In the genomic region with DNA sequence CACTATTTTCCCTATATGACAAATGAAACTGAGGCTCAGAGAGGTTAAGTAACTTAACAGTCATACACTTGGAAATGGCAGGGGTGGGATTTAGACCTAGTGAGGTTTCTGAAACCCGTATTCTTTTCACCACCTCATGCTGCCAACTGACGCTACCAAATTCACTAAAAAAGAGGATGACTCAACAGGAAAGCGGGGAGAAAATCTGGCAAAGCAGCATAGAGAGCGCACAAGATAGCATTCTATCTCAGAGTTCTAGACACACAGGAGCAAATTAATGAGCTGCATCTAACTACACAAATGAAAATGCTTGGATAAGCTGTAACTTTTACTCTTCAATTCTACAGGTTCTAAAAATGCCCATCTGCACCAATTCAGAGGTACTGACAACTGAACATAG, we compare ENCODE assay signal across 15 cellular contexts.
DNase-seq lines count a peak whose midpoint lies in the region; ATAC-seq, FAIRE-seq and TF ChIP-seq lines count a peak whose summit lies in the region.
"Had no signal": no experiment of that assay in that cellular context is flagged by ENCODE, and none has a peak within 500 bp of the region (broad histone marks: within the 10 kb centered on the region; RNA-seq: fewer than 3 reads in every experiment).

No MANE protein-coding gene starts in this region.

- H2AFZ ChIP-seq in GM23248 (no peak overlapping the region), astrocyte (ENCODE audit: low read depth, low read length) (no peak overlapping the region), smooth muscle cell (ENCODE audit: low read depth) (no peak overlapping the region)

- peak overlapping the region; percentile 59 for H3K27ac ChIP-seq in GM23248
- H3K27ac ChIP-seq in astrocyte (ENCODE audit: low read depth, low read length), result peak overlapping the region; percentile 29
- H3K27ac ChIP-seq in smooth muscle cell (ENCODE audit: low read depth), result peak overlapping the region; percentile 47

- peaks cover 40% of the 10 kb centered on the region for H3K4me1 ChIP-seq in GM23248 (ENCODE audit: insufficient read depth)
- H3K4me1 ChIP-seq in astrocyte (ENCODE audit: insufficient read depth, low read length), result peaks cover 22% of the 10 kb centered on the region
- H3K4me1 ChIP-seq in smooth muscle cell (ENCODE audit: low read depth), result peaks cover 22% of the 10 kb centered on the region

- WGBS in GM23248 (ENCODE audit: low coverage in 1 of 2, low lambda C conversion rate in 2 of 2, missing lambda C conversion rate in 2 of 2), 2 experiments, result 20 to 22% methylated on average over 4 of the region's 4 CpGs
- WGBS in smooth muscle cell (ENCODE audit: low lambda C conversion rate), result 10% methylated on average over 4 of the region's 4 CpGs

- H3K27me3 Mint-ChIP-seq in astrocyte (ENCODE audit: low read depth, unreplicated experiment), result no peaks in the 10 kb centered on the region

- H3K27me3 ChIP-seq in GM23248 (replicated peaks; ENCODE audit: insufficient read depth), result no peaks in the 10 kb centered on the region
- no peaks in the 10 kb centered on the region for H3K27me3 ChIP-seq in astrocyte (ENCODE audit: insufficient read depth, low read length)
- no peaks in the 10 kb centered on the region for H3K27me3 ChIP-seq in smooth muscle cell (ENCODE audit: low read depth)

- H3K36me3 Mint-ChIP-seq in astrocyte (ENCODE audit: low read depth, unreplicated experiment), result peaks cover 5% of the 10 kb centered on the region

- no peak overlapping the region for H3K4me3 Mint-ChIP-seq in astrocyte (ENCODE audit: unreplicated experiment)
- H3K4me3 Mint-ChIP-seq: endodermal cell had no signal

- in situ Hi-C loops in GM23248 (cut with MboI), result no loop called here

- peak; percentile 93 for FAIRE-seq in astrocyte (lab: Jason Lieb, UNC)
- FAIRE-seq: kidney had no signal

- ATAC-seq in left cardiac atrium (peak; percentile 13 to 63), GM21381 (IDR thresholded peaks at IDR 0.05; ENCODE audit: unreplicated experiment) (no peak)

- intact Hi-C loops in left cardiac atrium (cut with DNase I), result no loop called here

- H3K9ac ChIP-seq in GM23248 (peak overlapping the region; percentile 15; the same call in 1 of the 2 replicates), astrocyte (ENCODE audit: low read length) (no peak overlapping the region), smooth muscle cell (ENCODE audit: low read depth) (no peak overlapping the region)

- no peak for TF ChIP-seq CTCF in astrocyte (IDR thresholded peaks at IDR 0.05; ENCODE audit: insufficient read depth, low read depth, low read length)
- TF ChIP-seq CTCF in smooth muscle cell (IDR thresholded peaks at IDR 0.05; ENCODE audit: borderline replicate concordance, insufficient read depth, poor library complexity, severe bottlenecking), result no peak

- H3F3A ChIP-seq in GM23248 (ENCODE audit: insufficient read depth) (peaks cover 49% of the 10 kb centered on the region), smooth muscle cell (ENCODE audit: low read depth) (peaks cover 4% of the 10 kb centered on the region)

- H3K79me2 ChIP-seq in GM23248 (ENCODE audit: insufficient read depth), result peaks cover 96% of the 10 kb centered on the region
- H3K79me2 ChIP-seq in astrocyte (ENCODE audit: insufficient read depth, low read length), result peaks cover 82% of the 10 kb centered on the region
- no peaks in the 10 kb centered on the region for H3K79me2 ChIP-seq in smooth muscle cell (ENCODE audit: low read depth)

- H3K9me3 Mint-ChIP-seq in astrocyte (ENCODE audit: unreplicated experiment), result peaks cover 2% of the 10 kb centered on the region
- H3K9me3 Mint-ChIP-seq: endodermal cell had no signal

- H4K20me1 ChIP-seq in GM23248 (ENCODE audit: insufficient read depth) (no peaks in the 10 kb centered on the region; the same call in 1 of the 2 replicates), astrocyte (ENCODE audit: insufficient read depth, low read length) (peaks cover 72% of the 10 kb centered on the region), smooth muscle cell (ENCODE audit: low read depth) (peaks cover 96% of the 10 kb centered on the region)

- peaks cover 51% of the 10 kb centered on the region for H3K4me1 Mint-ChIP-seq in astrocyte (ENCODE audit: low read depth, unreplicated experiment)

- peak overlapping the region; percentile 38 for H3K4me2 ChIP-seq in GM23248 (ENCODE audit: unreplicated experiment)
- peak overlapping the region; percentile 49 for H3K4me2 ChIP-seq in astrocyte (ENCODE audit: low read length)
- H3K4me2 ChIP-seq in smooth muscle cell, result peak overlapping the region; percentile 36

- H3K27ac Mint-ChIP-seq in astrocyte (ENCODE audit: unreplicated experiment), result no peak overlapping the region
- H3K27ac Mint-ChIP-seq: endodermal cell had no signal

- H3K36me3 ChIP-seq in GM23248 (ENCODE audit: low read depth) (no peaks in the 10 kb centered on the region), astrocyte (ENCODE audit: insufficient read depth, low read length) (peaks cover 3% of the 10 kb centered on the region), smooth muscle cell (ENCODE audit: low read depth) (no peaks in the 10 kb centered on the region)

- H3K4me3 ChIP-seq in GM23248, result peak overlapping the region; percentile 9
- no peak overlapping the region for H3K4me3 ChIP-seq in astrocyte (ENCODE audit: insufficient read depth, low read depth, low read length)
- H3K4me3 ChIP-seq in smooth muscle cell, result no peak overlapping the region

- H3K9me3 ChIP-seq in GM23248 (ENCODE audit: low read depth) (no peaks in the 10 kb centered on the region), astrocyte (ENCODE audit: insufficient read depth, low read depth, low read length) (no peaks in the 10 kb centered on the region), smooth muscle cell (replicated peaks; ENCODE audit: low read depth) (no peaks in the 10 kb centered on the region)

- no peaks in the 10 kb centered on the region for H3K9me2 ChIP-seq in GM23248 (ENCODE audit: insufficient read depth)

- peak; percentile 90 for DNase-seq in GM23248
- DNase-seq in astrocyte (ENCODE audit: low read depth), result peak; percentile 87
- no peak for DNase-seq in left cardiac atrium
- no peak for DNase-seq in smooth muscle cell (lab: John Stamatoyannopoulos, UW; ENCODE audit: unreplicated experiment)
- DNase-seq in NCI-H345 (lab: John Stamatoyannopoulos, UW), result no peak
- no peak for DNase-seq in COLO829 (ENCODE audit: low spot score)
- no peak for DNase-seq in NCI-H2196 treated with DMSO at 0.1 percent for 48 hours (lab: John Stamatoyannopoulos, UW; ENCODE audit: unreplicated experiment)
- DNase-seq: activated CD4-positive, alpha-beta T cell treated with anti-CD3 and anti-CD28 coated beads, Interleukin-2, amount 50 U/mL, for 48 hours; activated naive CD4-positive, alpha-beta T cell treated with anti-CD3 and anti-CD28 coated beads, Interleukin-2, amount 50 U/mL, for 16 hours; DMS 273 treated with DMSO at 0.1 percent for 48 hours; endodermal cell; kidney; NCI-H2227 treated with DMSO at 0.1 percent for 48 hours; SIG-M5 had no signal

Comparison
In these comparisons a context has a peak if more than half of its experiments do, and no peak if none do; other contexts are left out.
1. DNase-seq: peak in GM23248 (single experiment) and astrocyte (single experiment); none in left cardiac atrium (single experiment), smooth muscle cell (single experiment), NCI-H345 (single experiment), COLO829 (single experiment) and NCI-H2196 treated with DMSO at 0.1 percent for 48 hours (single experiment).
2. Peak in every context shown above with its lines, with median percentiles within 50 percentile points of each other: H3K27ac ChIP-seq and H3K4me2 ChIP-seq.